ENCODE assay signal across 13 cellular contexts in genomic region chr10:90779573-90779972, GRCh38.
DNase-seq lines count a peak whose midpoint lies in the region; ATAC-seq, FAIRE-seq and TF ChIP-seq lines count a peak whose summit lies in the region.
"Had no signal": no experiment of that assay in that cellular context is flagged by ENCODE, and none has a peak within 500 bp of the region (broad histone marks: within the 10 kb centered on the region; RNA-seq: fewer than 3 reads in every experiment).

No MANE protein-coding gene starts in this region.

- FAIRE-seq in GM12878 (lab: Jason Lieb, UNC) = no peak

- peaks cover 4% of the 10 kb centered on the region; the same call in 1 of the 2 replicates for H3K4me1 ChIP-seq in GM12878 (ENCODE audit: control insufficient read depth, insufficient read depth, low read length)
- no peaks in the 10 kb centered on the region for H3K4me1 ChIP-seq in lower lobe of right lung
- no peaks in the 10 kb centered on the region for H3K4me1 ChIP-seq in ascending aorta
- H3K4me1 ChIP-seq: esophagus muscularis mucosa had no signal

- no peak for TF ChIP-seq POLR2A in GM12878 (IDR thresholded peaks at IDR 0.05; ENCODE audit: low read depth, low read length)

- RAD21 ChIA-PET in GM12878 (lab: Charles Lee; ENCODE audit: unreplicated experiment) = no interaction called here

- TF ChIP-seq CTCF in GM12878 (IDR thresholded peaks at IDR 0.05 in 2 of 3, conservative IDR thresholded peaks at IDR 0.05 in 1 of 3; ENCODE audit: control insufficient read depth in 2 of 3, extremely low read depth in 1 of 3, insufficient read depth in 1 of 3, low read depth in 3 of 3, low read length in 3 of 3) (peak in 2 of 3 experiments; percentile 15 to 35; a peak in 2 of 6 replicates), lower lobe of right lung (IDR thresholded peaks at IDR 0.05) (peak; percentile 9), ascending aorta (IDR thresholded peaks at IDR 0.05) (no peak)

- H3K4me3 ChIP-seq in GM12878 (no peak overlapping the region), lower lobe of right lung (no peak overlapping the region), ascending aorta (no peak overlapping the region)
- H3K4me3 ChIP-seq: esophagus muscularis mucosa, upper lobe of left lung had no signal

- TF ChIP-seq RAD21 in GM12878 (IDR thresholded peaks at IDR 0.05; ENCODE audit: insufficient read depth, low read depth, low read length) = peak; percentile 18; the same call in 1 of the 2 replicates

- no peak overlapping the region for H3K9ac ChIP-seq in GM12878 (ENCODE audit: control insufficient read depth, insufficient read depth, low read length)

- ATAC-seq in GM12878 = no peak
- ATAC-seq in lower lobe of right lung = peak in 1 of 2 donors; percentile 7
- no peak for ATAC-seq in GM21825 (IDR thresholded peaks at IDR 0.05; ENCODE audit: unreplicated experiment)

- H2AFZ ChIP-seq in GM12878 (ENCODE audit: control insufficient read depth, low read depth, low read length) = no peak overlapping the region

- H3K27me3 ChIP-seq in GM12878 (replicated peaks in 1 of 2; ENCODE audit: control insufficient read depth in 2 of 2, insufficient read depth in 2 of 2, low read length in 1 of 2) (no peaks in the 10 kb centered on the region), lower lobe of right lung (ENCODE audit: low read depth) (no peaks in the 10 kb centered on the region), ascending aorta (no peaks in the 10 kb centered on the region)
- H3K27me3 ChIP-seq: esophagus muscularis mucosa, upper lobe of left lung had no signal

- H4K20me1 ChIP-seq in GM12878 (ENCODE audit: control insufficient read depth, insufficient read depth) = no peaks in the 10 kb centered on the region

- H3K4me2 ChIP-seq in GM12878 (ENCODE audit: control insufficient read depth, insufficient read depth) = no peak overlapping the region

- H3K27ac ChIP-seq in GM12878 (ENCODE audit: control insufficient read depth, insufficient read depth) = no peak overlapping the region
- no peak overlapping the region for H3K27ac ChIP-seq in lower lobe of right lung
- no peak overlapping the region for H3K27ac ChIP-seq in ascending aorta
- H3K27ac ChIP-seq: esophagus muscularis mucosa, upper lobe of left lung had no signal

- H3K9me3 ChIP-seq in GM12878 (replicated peaks; ENCODE audit: control insufficient read depth, insufficient read depth, low read length) (no peaks in the 10 kb centered on the region), lower lobe of right lung (no peaks in the 10 kb centered on the region), ascending aorta (no peaks in the 10 kb centered on the region)
- H3K9me3 ChIP-seq: esophagus muscularis mucosa, upper lobe of left lung had no signal

- BruUV-seq in GM12878 (replicated peaks; lab: Mats Ljungman, UMichigan) = no TSS peak

- H3K79me2 ChIP-seq in GM12878 (ENCODE audit: control insufficient read depth, insufficient read depth, low read length) = no peaks in the 10 kb centered on the region

- POLR2A ChIA-PET in GM12878 (lab: Charles Lee) = no interaction called here

- WGBS in GM12878 (ENCODE audit: insufficient coverage, insufficient replicate concordance, low lambda C conversion rate, missing lambda C conversion rate) = 41% methylated on average over 2 of the region's 2 CpGs

- DNase-seq in ELR (ENCODE audit: low read depth) = peak; percentile 28
- peak; percentile 46 to 51 for DNase-seq in Kasumi-1 (lab: John Stamatoyannopoulos, UW)
- DNase-seq in GM12878 (ENCODE audit: low read depth, low spot score) = no peak
- DNase-seq in lower lobe of right lung = no peak
- DNase-seq in NCI-H1417 treated with DMSO at 0.1 percent for 48 hours (lab: John Stamatoyannopoulos, UW) = no peak
- no peak for DNase-seq in ecto neural progenitor cell (ENCODE audit: low spot score)
- no peak for DNase-seq in ascending aorta (ENCODE audit: low spot score in 2 of 2)
- DNase-seq: activated gamma-delta T cell treated with Interleukin-2 at 50 U/mL for 16 hours; stimulated activated CD4-positive, alpha-beta T cell treated with anti-CD3 and anti-CD28 coated beads, Interleukin-2, amount 100 ng/mL, for 24 hours; T1000; upper lobe of left lung had no signal

- in situ Hi-C loops in GM12878 (cut with MboI) = no loop called here

- SMC1A ChIA-PET in GM12878 (lab: Charles Lee; ENCODE audit: uncharacterized antibody, unreplicated experiment) = no interaction called here

- TF ChIP-seq EP300 in GM12878 (IDR thresholded peaks at IDR 0.05; ENCODE audit: borderline replicate concordance in 1 of 2, control insufficient read depth in 1 of 2, low read depth in 2 of 2, low read length in 2 of 2) = no peak

- intact Hi-C loops in GM12878 (cut with micrococcal nuclease; ENCODE audit: unreplicated experiment) = no loop called here
- intact Hi-C loops in lower lobe of right lung (cut with DNase I) = no loop called here
- intact Hi-C loops in ascending aorta (cut with DNase I) = no loop called here

- CTCF ChIA-PET in GM12878 (lab: Yijun Ruan, JAX) = no interaction called here

- no peaks in the 10 kb centered on the region for H3K36me3 ChIP-seq in GM12878 (ENCODE audit: control insufficient read depth in 2 of 2, insufficient read depth in 2 of 2, low read length in 1 of 2)
- H3K36me3 ChIP-seq in lower lobe of right lung = no peaks in the 10 kb centered on the region
- no peaks in the 10 kb centered on the region for H3K36me3 ChIP-seq in ascending aorta
- H3K36me3 ChIP-seq: esophagus muscularis mucosa, upper lobe of left lung had no signal

TF ChIP-seq in GM12878, 131 proteins besides CTCF, POLR2A, EP300 and RAD21:
- TF ChIP-seq IRF4 (IDR thresholded peaks at IDR 0.05; ENCODE audit: low read depth, low read length) (no peak), RAD51 (IDR thresholded peaks at IDR 0.05) (peak; percentile 43; the same call in 1 of the 2 replicates), JUND (IDR thresholded peaks at IDR 0.05; ENCODE audit: low read depth, low read length) (no peak), RFX5 (IDR thresholded peaks at IDR 0.05; ENCODE audit: low read depth, low read length) (no peak), SKIL (IDR thresholded peaks at IDR 0.05; ENCODE audit: low read depth, poor library complexity, severe bottlenecking) (no peak), FOXM1 (IDR thresholded peaks at IDR 0.05; ENCODE audit: low read depth, low read length) (no peak), USF1 (IDR thresholded peaks at IDR 0.05; ENCODE audit: borderline replicate concordance, extremely low read length, insufficient read depth, low read depth, low read length) (peak; percentile 50), BHLHE40 (IDR thresholded peaks at IDR 0.05; ENCODE audit: borderline replicate concordance in 1 of 2, low read depth in 2 of 2, low read length in 1 of 2) (peak in 1 of 2 experiments; percentile 5; a peak in 1 of 4 replicates), ATF3 (IDR thresholded peaks at IDR 0.05; ENCODE audit: borderline replicate concordance, extremely low read depth, low read depth, low read length) (0 out of 2 replicates have a peak, but pooled peaks have one; percentile 29)

Comparison
In these comparisons a context has a peak if more than half of its experiments do, and no peak if none do; other contexts are left out.
1. DNase-seq: peak in ELR (single experiment) and Kasumi-1 (2 of 2); none in GM12878 (single experiment), lower lobe of right lung (single experiment), NCI-H1417 treated with DMSO at 0.1 percent for 48 hours (single experiment), ecto neural progenitor cell (single experiment) and ascending aorta (0 of 2).
2. CTCF ChIP-seq: peak in GM12878 (2 of 3) and lower lobe of right lung (single experiment); none in ascending aorta (0 of 3).